In the genomic region with DNA sequence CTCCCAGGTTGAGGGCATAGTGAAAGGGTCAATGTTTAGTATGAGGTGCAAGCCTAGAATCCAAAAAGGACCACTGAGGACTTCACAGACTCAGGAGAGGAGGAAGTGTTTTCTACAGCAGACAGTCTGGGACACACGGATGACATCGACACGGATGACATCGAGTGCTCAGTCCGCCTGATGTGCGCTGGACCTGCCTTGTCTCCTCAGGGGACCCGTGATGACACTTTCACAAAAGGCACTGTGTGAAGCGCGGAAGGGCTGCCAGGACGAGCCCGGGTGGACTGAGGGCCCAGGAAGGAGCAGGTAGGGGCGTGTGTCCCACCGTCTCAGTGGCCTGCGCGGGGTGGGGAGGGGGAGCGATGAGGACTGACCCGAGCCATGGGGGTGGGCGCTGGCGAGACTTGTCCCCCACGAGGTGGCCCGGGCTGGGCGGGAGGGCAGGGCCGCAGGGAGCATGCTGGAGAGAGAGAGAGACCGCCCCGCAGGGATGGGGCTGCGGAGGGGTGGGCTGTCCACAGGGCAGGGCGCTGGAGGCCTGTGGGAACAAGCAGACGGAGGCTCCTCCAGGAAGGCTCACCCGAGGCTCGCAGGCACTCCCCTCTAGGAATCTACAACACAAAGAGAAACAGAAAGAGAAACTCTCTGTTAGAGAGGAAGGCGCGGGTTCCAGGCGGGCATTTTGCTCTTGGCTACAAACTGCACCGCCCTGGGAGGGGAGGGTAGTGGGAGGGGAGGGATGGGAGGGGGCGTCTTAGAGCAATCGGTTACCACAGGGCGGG, we compare ENCODE assay signal across 8 cellular contexts. TPM values are rescaled to one million over a fixed set of nuclear protein-coding genes. Genes with fewer than 3 reads are reported as not detected.
A peak's percentile ranks its signal among the peaks of the same experiment; 100 is the strongest.
DNase-seq lines count a peak whose midpoint lies in the region; ATAC-seq and TF ChIP-seq lines count a peak whose summit lies in the region.

No MANE protein-coding gene starts in this region.

- H3K27ac Mint-ChIP-seq in T-helper 1 cell treated with Interleukin-12 subunit alpha and Interleukin-12 subunit beta and Interleukin-4 antibody, amounts not matched to agents 30 μg/mL and 1 μg/mL, for 36 hours, result peak overlapping the region; percentile 97
- peak overlapping the region; percentile 99 for H3K27ac Mint-ChIP-seq in central memory CD8-positive, alpha-beta T cell (ENCODE audit: low read depth)
- H3K27ac Mint-ChIP-seq in Caco-2 (ENCODE audit: unreplicated experiment), result no peak overlapping the region

- H3K27me3 Mint-ChIP-seq in T-helper 1 cell treated with Interleukin-12 subunit alpha and Interleukin-12 subunit beta and Interleukin-4 antibody, amounts not matched to agents 30 μg/mL and 1 μg/mL, for 36 hours (ENCODE audit: low read depth), result no peaks in the 10 kb centered on the region
- H3K27me3 Mint-ChIP-seq in central memory CD8-positive, alpha-beta T cell, result no peaks in the 10 kb centered on the region
- H3K27me3 Mint-ChIP-seq in Caco-2 (ENCODE audit: insufficient read depth, unreplicated experiment), result no peaks in the 10 kb centered on the region

- H3K9me3 Mint-ChIP-seq in T-helper 1 cell treated with Interleukin-12 subunit alpha and Interleukin-12 subunit beta and Interleukin-4 antibody, amounts not matched to agents 30 μg/mL and 1 μg/mL, for 36 hours, result no peaks in the 10 kb centered on the region
- no peaks in the 10 kb centered on the region for H3K9me3 Mint-ChIP-seq in central memory CD8-positive, alpha-beta T cell
- H3K9me3 Mint-ChIP-seq in Caco-2 (ENCODE audit: unreplicated experiment), result no peaks in the 10 kb centered on the region

- peaks cover 44% of the 10 kb centered on the region for H3K36me3 Mint-ChIP-seq in T-helper 1 cell treated with Interleukin-12 subunit alpha and Interleukin-12 subunit beta and Interleukin-4 antibody, amounts not matched to agents 30 μg/mL and 1 μg/mL, for 36 hours (ENCODE audit: low read depth)
- peaks cover 79% of the 10 kb centered on the region for H3K36me3 Mint-ChIP-seq in central memory CD8-positive, alpha-beta T cell (ENCODE audit: insufficient read depth)
- peaks cover 20% of the 10 kb centered on the region for H3K36me3 Mint-ChIP-seq in Caco-2 (ENCODE audit: insufficient read depth, unreplicated experiment)

- H3K4me3 ChIP-seq in GM06990 (replicated peaks; ENCODE audit: low read depth, low read length), result no peak overlapping the region
- no peak overlapping the region for H3K4me3 ChIP-seq in Caco-2 (ENCODE audit: low read depth, low read length)

- CTCF ChIA-PET in Caco-2 (lab: Charles Lee), result interaction anchor here (0.7 kb wide), 1 partner anchor 353 kb away, joined by 5 read pairs; no protein-coding TSS in a partner anchor

- H3K36me3 ChIP-seq in GM06990 (ENCODE audit: control insufficient read depth, insufficient read depth, low read length), result peaks cover 16% of the 10 kb centered on the region
- peaks cover 3% of the 10 kb centered on the region; the same call in 1 of the 2 replicates for H3K36me3 ChIP-seq in Caco-2 (ENCODE audit: control insufficient read depth, insufficient read depth, low read length)

- POLR2A ChIA-PET in Caco-2 (lab: Charles Lee), result no interaction called here

- peak overlapping the region; percentile 81 for H3K4me3 Mint-ChIP-seq in T-helper 1 cell treated with Interleukin-12 subunit alpha and Interleukin-12 subunit beta and Interleukin-4 antibody, amounts not matched to agents 30 μg/mL and 1 μg/mL, for 36 hours
- H3K4me3 Mint-ChIP-seq in central memory CD8-positive, alpha-beta T cell, result peak overlapping the region; percentile 93
- H3K4me3 Mint-ChIP-seq in Caco-2 (ENCODE audit: unreplicated experiment), result no peak overlapping the region

- TF ChIP-seq CTCF in GM06990 (IDR thresholded peaks at IDR 0.05; ENCODE audit: insufficient read depth, low read length, poor library complexity, severe bottlenecking) (no peak), Caco-2 (IDR thresholded peaks at IDR 0.05; ENCODE audit: insufficient read depth in 1 of 2, low read depth in 1 of 2, low read length in 1 of 2, severe bottlenecking in 1 of 2, unreplicated experiment in 1 of 2) (no peak)

- DNase-seq in GM06990 (ENCODE audit: extremely low read depth, insufficient read length), result peak; percentile 59
- DNase-seq in central memory CD8-positive, alpha-beta T cell (ENCODE audit: low spot score in 2 of 2), result no peak
- peak; percentile 76 for DNase-seq in stimulated activated CD4-positive, alpha-beta T cell treated with anti-CD3 and anti-CD28 coated beads, Interleukin-12 subunit alpha, Interleukin-12 subunit beta, amount 100 ng/mL, for 4 hours
- no peak for DNase-seq in DMS 273 treated with DMSO at 0.1 percent for 48 hours (lab: John Stamatoyannopoulos, UW)
- DNase-seq in Caco-2, result no peak

- peaks cover 65% of the 10 kb centered on the region for H3K4me1 Mint-ChIP-seq in T-helper 1 cell treated with Interleukin-12 subunit alpha and Interleukin-12 subunit beta and Interleukin-4 antibody, amounts not matched to agents 30 μg/mL and 1 μg/mL, for 36 hours (ENCODE audit: low read depth)
- peaks cover 87% of the 10 kb centered on the region for H3K4me1 Mint-ChIP-seq in central memory CD8-positive, alpha-beta T cell
- no peaks in the 10 kb centered on the region for H3K4me1 Mint-ChIP-seq in Caco-2 (ENCODE audit: low read depth, unreplicated experiment)

- ATAC-seq in central memory CD8-positive, alpha-beta T cell (replicated peaks; ENCODE audit: extremely low read depth, poor library complexity, severe bottlenecking), result no peak
- no peak for ATAC-seq in GM19328 (IDR thresholded peaks at IDR 0.05; ENCODE audit: unreplicated experiment)
- no peak for ATAC-seq in HG02571 (IDR thresholded peaks at IDR 0.05; ENCODE audit: unreplicated experiment)

- no peaks in the 10 kb centered on the region for H3K9me3 ChIP-seq in Caco-2

- no TSS peak for BruUV-seq in Caco-2 (replicated peaks; lab: Mats Ljungman, UMichigan)

- H3K27me3 ChIP-seq in GM06990 (replicated peaks; ENCODE audit: control insufficient read depth, insufficient read depth, low read length) (no peaks in the 10 kb centered on the region), Caco-2 (replicated peaks; ENCODE audit: control insufficient read depth, insufficient read depth, low read length) (no peaks in the 10 kb centered on the region)

- H3K4me1 ChIP-seq in Caco-2, result peaks cover 9% of the 10 kb centered on the region

- intact Hi-C loops in Caco-2 (cut with micrococcal nuclease; ENCODE audit: unreplicated experiment), result loop anchor here (10.0 kb wide), 1 partner anchor 355 kb away; no protein-coding TSS in a partner anchor

RNA-seq across cellular contexts. Expression of gene USP20, which starts 54.9 kb away (rescaled TPM):
- 13.9 and 16.5 TPM in 2 replicates for total RNA-seq in Caco-2 (2022)

RNA-seq across cellular contexts. Expression of gene C9orf78, which starts 55.1 kb away (rescaled TPM):
- 38.3 and 44.1 TPM in 2 replicates for total RNA-seq in Caco-2 (2022)

Comparison
In these comparisons a context has a peak if more than half of its experiments do, and no peak if none do; other contexts are left out.
1. DNase-seq: peak in GM06990 (single experiment) and stimulated activated CD4-positive, alpha-beta T cell treated with anti-CD3 and anti-CD28 coated beads, Interleukin-12 subunit alpha, Interleukin-12 subunit beta, amount 100 ng/mL, for 4 hours (single experiment); none in central memory CD8-positive, alpha-beta T cell (0 of 2), DMS 273 treated with DMSO at 0.1 percent for 48 hours (single experiment) and Caco-2 (0 of 2).